1 cellular context compared by ENCODE assay signal in the genomic region with DNA sequence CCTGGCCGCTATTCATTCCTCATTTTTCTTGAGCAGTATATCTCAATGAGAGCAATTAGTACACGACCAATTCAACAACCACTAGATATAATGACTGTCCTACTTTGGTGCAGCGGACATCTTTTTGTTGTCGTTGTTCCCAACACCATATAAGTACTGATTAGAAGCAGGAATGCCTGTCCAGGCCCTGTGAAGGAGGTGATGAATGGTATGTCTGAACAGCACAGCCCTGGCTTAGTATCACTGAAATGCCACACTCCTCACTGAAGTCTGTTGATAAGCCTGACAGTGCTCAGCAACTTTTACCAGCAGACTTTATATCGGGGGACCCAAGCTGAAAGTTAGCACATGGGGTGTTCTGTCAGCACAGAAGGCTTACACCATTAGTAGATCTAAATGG.
TF ChIP-seq lines count a peak whose summit lies in the region.

No MANE protein-coding gene starts in this region.

TF ChIP-seq in H1, 55 proteins besides CTCF, POLR2A, EP300 and RAD21 (continued from another document):
- TF ChIP-seq EZH2 (IDR thresholded peaks at IDR 0.05; ENCODE audit: low read depth, low read length, severe bottlenecking) (no peak), SIRT6 (IDR thresholded peaks at IDR 0.05; ENCODE audit: low read length) (no peak), KDM1A (IDR thresholded peaks at IDR 0.05; ENCODE audit: borderline replicate concordance, low read length) (no peak), RBBP5 (IDR thresholded peaks at IDR 0.05; ENCODE audit: borderline replicate concordance, low read depth, low read length) (no peak), EGR1 (IDR thresholded peaks at IDR 0.05; ENCODE audit: borderline replicate concordance, low read depth, low read length) (no peak)
